Comparison of ENCODE assay signal across 28 cellular contexts in the genomic region with DNA sequence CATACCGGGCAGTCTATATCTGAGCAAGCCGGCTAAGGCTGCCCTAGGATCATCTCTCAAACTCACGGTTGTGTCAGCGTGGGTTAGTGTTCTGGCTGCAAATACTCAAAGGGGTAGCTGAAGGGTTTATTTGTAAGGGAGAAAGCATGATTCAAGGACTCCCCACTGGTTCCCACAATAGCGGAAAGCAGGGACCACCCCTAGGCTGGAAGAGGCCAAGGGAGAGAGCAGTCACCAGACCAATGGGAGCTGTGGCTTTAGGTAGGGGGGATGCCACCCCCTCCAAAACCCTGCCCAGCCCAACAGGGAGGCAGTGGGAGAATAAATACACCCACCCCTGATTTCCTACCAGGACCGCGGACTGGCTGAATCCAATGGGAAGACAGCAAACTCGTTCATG. TPM values are rescaled to one million over a fixed set of nuclear protein-coding genes. Genes with fewer than 3 reads are reported as not detected.
"Had no signal": no experiment of that assay in that cellular context is flagged by ENCODE, and none has a peak within 500 bp of the region (broad histone marks: within the 10 kb centered on the region; RNA-seq: fewer than 3 reads in every experiment).

No MANE protein-coding gene starts in this region.

- H3K4me1 Mint-ChIP-seq: activated B cell treated with CpG ODN at 0.5 μM for 24 hours; activated CD4-positive, alpha-beta T cell treated with anti-CD3 and anti-CD28 coated beads for 36 hours; memory B cell had no signal

- H3K27ac Mint-ChIP-seq: activated B cell treated with CpG ODN at 0.5 μM for 24 hours; activated CD4-positive, alpha-beta T cell treated with anti-CD3 and anti-CD28 coated beads for 36 hours; activated naive CD8-positive, alpha-beta T cell; activated T-helper 2 cell treated with anti-CD3 and anti-CD28 coated beads, Interferon-gamma antibody, Interleukin-2, Interleukin-4, amounts not matched to agents 10 μg/mL and 5 μg/mL and 100 μg/mL, durations not matched to agents 14 hours and 24 hours and 36 hours; memory B cell; naive thymus-derived CD4-positive, alpha-beta T cell; T-helper 1 cell treated with Interleukin-12 subunit alpha and Interleukin-12 subunit beta and Interleukin-4 antibody, amounts not matched to agents 30 μg/mL and 1 μg/mL, for 36 hours had no signal

- H3K27me3 ChIP-seq: adrenal gland, ascending aorta, gastroesophageal sphincter, ovary, right atrium auricular region, upper lobe of right lung had no signal

- H3K9me3 Mint-ChIP-seq: activated B cell treated with CpG ODN at 0.5 μM for 24 hours; activated T-cell treated with anti-CD3 and anti-CD28 coated beads, Interleukin-2, amount 50 U/mL, for 4 hours; activated T-helper 2 cell treated with anti-CD3 and anti-CD28 coated beads, Interferon-gamma antibody, Interleukin-2, Interleukin-4, amounts not matched to agents 10 μg/mL and 5 μg/mL and 100 μg/mL, durations not matched to agents 14 hours and 24 hours and 36 hours; memory B cell; T-helper 1 cell treated with Interleukin-12 subunit alpha and Interleukin-12 subunit beta and Interleukin-4 antibody, amounts not matched to agents 30 μg/mL and 1 μg/mL, for 36 hours had no signal

- FAIRE-seq: bronchial epithelial cell, keratinocyte had no signal

- H3K36me3 Mint-ChIP-seq: activated naive CD8-positive, alpha-beta T cell; memory B cell; naive thymus-derived CD4-positive, alpha-beta T cell had no signal

- H3K36me3 ChIP-seq: adrenal gland, ascending aorta, gastroesophageal sphincter, ovary, prostate gland, right atrium auricular region, upper lobe of right lung had no signal

- H3K4me3 Mint-ChIP-seq: activated B cell treated with CpG ODN at 0.5 μM for 24 hours; activated CD4-positive, alpha-beta T cell treated with anti-CD3 and anti-CD28 coated beads for 36 hours; activated naive CD8-positive, alpha-beta T cell; activated T-cell treated with anti-CD3 and anti-CD28 coated beads, Interleukin-2, amount 50 U/mL, for 4 hours; memory B cell; naive thymus-derived CD4-positive, alpha-beta T cell; T-helper 1 cell treated with Interleukin-12 subunit alpha and Interleukin-12 subunit beta and Interleukin-4 antibody, amounts not matched to agents 30 μg/mL and 1 μg/mL, for 36 hours had no signal

- H3K9me3 ChIP-seq: adrenal gland, ascending aorta, gastroesophageal sphincter, ovary, prostate gland, right atrium auricular region, upper lobe of right lung had no signal

- H3K27ac ChIP-seq: adrenal gland, ascending aorta, epithelial cell of prostate, gastroesophageal sphincter, ovary, prostate gland, right atrium auricular region, upper lobe of right lung had no signal

- H3K4me3 ChIP-seq: adrenal gland, ascending aorta, gastroesophageal sphincter, ovary, prostate gland, right atrium auricular region, upper lobe of right lung had no signal

- H3K27me3 Mint-ChIP-seq: activated B cell treated with CpG ODN at 0.5 μM for 24 hours, memory B cell had no signal

- DNase-seq: activated B cell treated with CpG ODN at 0.5 μM for 24 hours; activated CD4-positive, alpha-beta T cell treated with anti-CD3 and anti-CD28 coated beads for 36 hours; activated CD4-positive, alpha-beta T cell treated with anti-CD3 and anti-CD28 coated beads, Interleukin-2, amount 50 U/mL, for 48 hours; activated CD8-positive, alpha-beta memory T cell treated with anti-CD3 and anti-CD28 coated beads, Interleukin-2, amount 50 U/mL, for 48 hours; activated naive CD4-positive, alpha-beta T cell; activated T-cell treated with anti-CD3 and anti-CD28 coated beads, Interleukin-2, amount 50 U/mL, for 4 hours; adrenal gland; cerebellar nuclear complex; head of caudate nucleus; hypothalamus; left colon; naive thymus-derived CD4-positive, alpha-beta T cell; ovary; stimulated activated CD4-positive, alpha-beta T cell treated with anti-CD3 and anti-CD28 coated beads, Interleukin-4, amount 100 ng/mL, for 24 hours; stimulated activated naive CD8-positive, alpha-beta T cell treated with anti-CD3 and anti-CD28 coated beads, Interleukin-15, Interleukin-2, amounts not matched to agents 100 U/mL and 50 U/mL, for 24 hours; T1000; upper lobe of right lung had no signal

RNA-seq across cellular contexts. Expression of gene LMCD1, which starts 7.3 kb away (rescaled TPM):
- polyA plus RNA-seq: naive thymus-derived CD4-positive, alpha-beta T cell had no signal
